Comparison of ENCODE assay signal across 8 cellular contexts in genomic region chr16:81746566-81746965, GRCh38. TPM values are rescaled to one million over a fixed set of nuclear protein-coding genes. Genes with fewer than 3 reads are reported as not detected.
DNase-seq lines count a peak whose midpoint lies in the region; ATAC-seq and TF ChIP-seq lines count a peak whose summit lies in the region.

No MANE protein-coding gene starts in this region.

- in situ Hi-C loops in HAP-1 (cut with MboI; ENCODE audit: low sequenced_read_pairs): loop anchor here (25.0 kb wide), 1 partner anchor 709 kb away; the partner anchor contains the start of gene ATMIN
- in situ Hi-C loops in GM13977 (cut with MboI; ENCODE audit: low pct_unique_long_range_greater_than_20kb, low sequenced_read_pairs, unreplicated experiment): no loop called here

- intact Hi-C loops in right cardiac atrium (cut with DNase I): no loop called here
- intact Hi-C loops in sciatic nerve (cut with DNase I): no loop called here

- no peaks in the 10 kb centered on the region; the same call in 1 of the 2 replicates for H3K9me3 Mint-ChIP-seq in WTC11

- H3K4me3 ChIP-seq in HAP-1 (peak overlapping the region; percentile 32), right cardiac atrium (ENCODE audit: low read length) (peak overlapping the region; percentile 38), skin epidermis (peak overlapping the region; percentile 15 to 35 (median 27))

- CTCF ChIA-PET in WTC11 (lab: Charles Lee): no interaction called here

- H3K27me3 Mint-ChIP-seq in WTC11 (ENCODE audit: low read depth): peaks cover 11% of the 10 kb centered on the region

- no peaks in the 10 kb centered on the region for H3K36me3 ChIP-seq in HAP-1 (replicated peaks)

- H3K27ac ChIP-seq in right cardiac atrium (ENCODE audit: low read length) (no peak overlapping the region), skin epidermis (peak overlapping the region in 2 of 21 experiments; percentile 60 to 70)

- no peaks in the 10 kb centered on the region for H3K36me3 Mint-ChIP-seq in WTC11

- peaks cover 16% of the 10 kb centered on the region for H3K4me1 Mint-ChIP-seq in WTC11

- peak overlapping the region; percentile 69 for H3K4me3 Mint-ChIP-seq in WTC11

- H3K27me3 ChIP-seq in HAP-1 (ENCODE audit: low read depth) (no peaks in the 10 kb centered on the region), right cardiac atrium (ENCODE audit: control insufficient read depth, insufficient read depth) (no peaks in the 10 kb centered on the region)

- H3K4me1 ChIP-seq in HAP-1: peaks cover 8% of the 10 kb centered on the region
- no peaks in the 10 kb centered on the region for H3K4me1 ChIP-seq in right cardiac atrium (ENCODE audit: control insufficient read depth, insufficient read depth, low read length)

- H3K27ac Mint-ChIP-seq in WTC11: no peak overlapping the region

- TF ChIP-seq CTCF in WTC11 (IDR thresholded peaks at IDR 0.05): no peak
- TF ChIP-seq CTCF in GM13977 (IDR thresholded peaks at IDR 0.05; ENCODE audit: extremely low read depth, insufficient read depth, missing control alignments): no peak

- ATAC-seq in WTC11: no peak
- ATAC-seq in right cardiac atrium: no peak
- no peak for ATAC-seq in sciatic nerve

- DNase-seq in HAP-1 (ENCODE audit: low spot score in 2 of 2) (no peak), WTC11 (ENCODE audit: low spot score) (no peak), right cardiac atrium (no peak), superior temporal gyrus (ENCODE audit: extremely low spot score) (no peak), GM13977 (ENCODE audit: low spot score) (no peak), sciatic nerve (ENCODE audit: low spot score) (no peak), DMS114 treated with DMSO at 0.1 percent for 48 hours (lab: John Stamatoyannopoulos, UW; ENCODE audit: unreplicated experiment) (no peak)

- no peaks in the 10 kb centered on the region for H3K9me3 ChIP-seq in HAP-1
- H3K9me3 ChIP-seq in right cardiac atrium (ENCODE audit: control insufficient read depth, low read length): no peaks in the 10 kb centered on the region

- POLR2A ChIA-PET in WTC11 (lab: Charles Lee): no interaction called here

- WGBS in right cardiac atrium: 40% methylated on average over 5 of the region's 5 CpGs

TF ChIP-seq in WTC11, 78 proteins besides CTCF, POLR2A, EP300 and RAD21:
- TF ChIP-seq MAX (CRISPR knock-in tag; IDR thresholded peaks at IDR 0.05) (0 out of 2 replicates have a peak, but pooled peaks have one; percentile 11), USF2 (CRISPR knock-in tag; IDR thresholded peaks at IDR 0.05) (no peak), ATF6 (CRISPR knock-in tag; IDR thresholded peaks at IDR 0.05) (no peak)

RNA-seq across cellular contexts. Expression of gene PLCG2, which starts 32.5 kb away (rescaled TPM):
- total RNA-seq in WTC11 (2021) (7.0 to 8.7 TPM (median 8.6 TPM) in 3 replicates), right cardiac atrium (10 to 100 TPM in 2 of 4 donors, 1 to 10 TPM in 2; 8.1 to 18.3 (median 11.7) TPM), sciatic nerve (40.7 TPM)
- 4.3 TPM for polyA plus RNA-seq in right cardiac atrium
